1 cellular context compared by ENCODE assay signal in the genomic region with DNA sequence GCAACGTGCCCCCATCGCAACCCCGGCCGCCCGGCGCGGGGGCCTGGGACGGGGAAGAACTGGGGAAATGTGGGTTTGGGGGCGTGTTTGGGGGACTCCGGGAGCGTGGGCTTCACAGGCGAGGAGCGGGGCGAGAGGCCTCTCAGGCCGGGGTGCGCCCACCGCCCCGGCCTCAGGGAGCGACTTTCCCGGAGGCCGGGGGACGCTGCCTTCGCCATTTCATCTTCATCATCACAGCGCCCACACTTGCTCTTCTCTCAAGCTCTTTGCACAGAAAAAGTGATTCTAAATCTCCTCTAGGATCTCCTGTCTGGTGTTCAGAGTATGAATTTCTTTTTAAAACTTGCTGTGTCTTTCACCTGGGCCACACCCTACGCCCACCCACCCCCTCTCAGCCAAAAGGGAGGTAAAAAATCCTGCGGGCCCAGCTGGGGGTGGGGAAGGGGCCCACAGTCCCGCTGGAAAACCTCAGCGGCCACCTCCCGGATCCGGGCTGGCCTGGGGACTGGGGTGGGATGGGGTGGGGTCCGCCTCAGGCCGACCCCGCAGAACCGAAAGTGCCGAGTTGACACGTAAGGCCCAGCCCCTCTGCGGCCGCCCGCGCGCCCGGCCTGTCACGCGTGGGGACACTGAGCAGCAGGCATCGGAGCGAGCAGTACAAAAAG.
TF ChIP-seq lines count a peak whose summit lies in the region.

No MANE protein-coding gene starts in this region.

TF ChIP-seq in HepG2, 621 proteins besides CTCF, POLR2A, EP300 and RAD21 (continued from another document):
- TF ChIP-seq ARNT (IDR thresholded peaks at IDR 0.05), result no peak
- TF ChIP-seq SPEN (CRISPR knock-in tag; IDR thresholded peaks at IDR 0.05; ENCODE audit: low read depth), result no peak; the same call in 1 of the 2 replicates
- TF ChIP-seq ZNF274 (CRISPR knock-in tag; IDR thresholded peaks at IDR 0.05), result 0 out of 2 replicates have a peak, but pooled peaks have one; percentile 31
- TF ChIP-seq ZNF44 (CRISPR knock-in tag; IDR thresholded peaks at IDR 0.05), result no peak
- TF ChIP-seq, protein P1, sequence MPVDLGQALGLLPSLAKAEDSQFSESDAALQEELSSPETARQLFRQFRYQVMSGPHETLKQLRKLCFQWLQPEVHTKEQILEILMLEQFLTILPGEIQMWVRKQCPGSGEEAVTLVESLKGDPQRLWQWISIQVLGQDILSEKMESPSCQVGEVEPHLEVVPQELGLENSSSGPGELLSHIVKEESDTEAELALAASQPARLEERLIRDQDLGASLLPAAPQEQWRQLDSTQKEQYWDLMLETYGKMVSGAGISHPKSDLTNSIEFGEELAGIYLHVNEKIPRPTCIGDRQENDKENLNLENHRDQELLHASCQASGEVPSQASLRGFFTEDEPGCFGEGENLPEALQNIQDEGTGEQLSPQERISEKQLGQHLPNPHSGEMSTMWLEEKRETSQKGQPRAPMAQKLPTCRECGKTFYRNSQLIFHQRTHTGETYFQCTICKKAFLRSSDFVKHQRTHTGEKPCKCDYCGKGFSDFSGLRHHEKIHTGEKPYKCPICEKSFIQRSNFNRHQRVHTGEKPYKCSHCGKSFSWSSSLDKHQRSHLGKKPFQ (CRISPR knock-in tag; IDR thresholded peaks at IDR 0.05; ENCODE audit: insufficient replicate concordance), result peak; percentile 10
- TF ChIP-seq, protein P2, sequence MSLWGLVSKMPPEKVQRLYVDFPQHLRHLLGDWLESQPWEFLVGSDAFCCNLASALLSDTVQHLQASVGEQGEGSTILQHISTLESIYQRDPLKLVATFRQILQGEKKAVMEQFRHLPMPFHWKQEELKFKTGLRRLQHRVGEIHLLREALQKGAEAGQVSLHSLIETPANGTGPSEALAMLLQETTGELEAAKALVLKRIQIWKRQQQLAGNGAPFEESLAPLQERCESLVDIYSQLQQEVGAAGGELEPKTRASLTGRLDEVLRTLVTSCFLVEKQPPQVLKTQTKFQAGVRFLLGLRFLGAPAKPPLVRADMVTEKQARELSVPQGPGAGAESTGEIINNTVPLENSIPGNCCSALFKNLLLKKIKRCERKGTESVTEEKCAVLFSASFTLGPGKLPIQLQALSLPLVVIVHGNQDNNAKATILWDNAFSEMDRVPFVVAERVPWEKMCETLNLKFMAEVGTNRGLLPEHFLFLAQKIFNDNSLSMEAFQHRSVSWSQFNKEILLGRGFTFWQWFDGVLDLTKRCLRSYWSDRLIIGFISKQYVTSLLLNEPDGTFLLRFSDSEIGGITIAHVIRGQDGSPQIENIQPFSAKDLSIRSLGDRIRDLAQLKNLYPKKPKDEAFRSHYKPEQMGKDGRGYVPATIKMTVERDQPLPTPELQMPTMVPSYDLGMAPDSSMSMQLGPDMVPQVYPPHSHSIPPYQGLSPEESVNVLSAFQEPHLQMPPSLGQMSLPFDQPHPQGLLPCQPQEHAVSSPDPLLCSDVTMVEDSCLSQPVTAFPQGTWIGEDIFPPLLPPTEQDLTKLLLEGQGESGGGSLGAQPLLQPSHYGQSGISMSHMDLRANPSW (CRISPR knock-in tag; IDR thresholded peaks at IDR 0.05; ENCODE audit: borderline replicate concordance), result 0 out of 2 replicates have a peak, but pooled peaks have one; percentile 9
- TF ChIP-seq, protein P3, sequence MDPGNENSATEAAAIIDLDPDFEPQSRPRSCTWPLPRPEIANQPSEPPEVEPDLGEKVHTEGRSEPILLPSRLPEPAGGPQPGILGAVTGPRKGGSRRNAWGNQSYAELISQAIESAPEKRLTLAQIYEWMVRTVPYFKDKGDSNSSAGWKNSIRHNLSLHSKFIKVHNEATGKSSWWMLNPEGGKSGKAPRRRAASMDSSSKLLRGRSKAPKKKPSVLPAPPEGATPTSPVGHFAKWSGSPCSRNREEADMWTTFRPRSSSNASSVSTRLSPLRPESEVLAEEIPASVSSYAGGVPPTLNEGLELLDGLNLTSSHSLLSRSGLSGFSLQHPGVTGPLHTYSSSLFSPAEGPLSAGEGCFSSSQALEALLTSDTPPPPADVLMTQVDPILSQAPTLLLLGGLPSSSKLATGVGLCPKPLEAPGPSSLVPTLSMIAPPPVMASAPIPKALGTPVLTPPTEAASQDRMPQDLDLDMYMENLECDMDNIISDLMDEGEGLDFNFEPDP (CRISPR knock-in tag; conservative IDR thresholded peaks at IDR 0.05), result 0 out of 2 replicates have a peak, but pooled peaks have one; percentile 78
- no peak for TF ChIP-seq NKX3-1 (CRISPR knock-in tag; IDR thresholded peaks at IDR 0.05)
- TF ChIP-seq HNRNPUL1 (IDR thresholded peaks at IDR 0.05; ENCODE audit: low read depth, low read length), result no peak
- TF ChIP-seq ZNF572 (CRISPR knock-in tag; IDR thresholded peaks at IDR 0.05), result no peak
- TF ChIP-seq ZFY (CRISPR knock-in tag; IDR thresholded peaks at IDR 0.05), result no peak
- TF ChIP-seq, protein P4, sequence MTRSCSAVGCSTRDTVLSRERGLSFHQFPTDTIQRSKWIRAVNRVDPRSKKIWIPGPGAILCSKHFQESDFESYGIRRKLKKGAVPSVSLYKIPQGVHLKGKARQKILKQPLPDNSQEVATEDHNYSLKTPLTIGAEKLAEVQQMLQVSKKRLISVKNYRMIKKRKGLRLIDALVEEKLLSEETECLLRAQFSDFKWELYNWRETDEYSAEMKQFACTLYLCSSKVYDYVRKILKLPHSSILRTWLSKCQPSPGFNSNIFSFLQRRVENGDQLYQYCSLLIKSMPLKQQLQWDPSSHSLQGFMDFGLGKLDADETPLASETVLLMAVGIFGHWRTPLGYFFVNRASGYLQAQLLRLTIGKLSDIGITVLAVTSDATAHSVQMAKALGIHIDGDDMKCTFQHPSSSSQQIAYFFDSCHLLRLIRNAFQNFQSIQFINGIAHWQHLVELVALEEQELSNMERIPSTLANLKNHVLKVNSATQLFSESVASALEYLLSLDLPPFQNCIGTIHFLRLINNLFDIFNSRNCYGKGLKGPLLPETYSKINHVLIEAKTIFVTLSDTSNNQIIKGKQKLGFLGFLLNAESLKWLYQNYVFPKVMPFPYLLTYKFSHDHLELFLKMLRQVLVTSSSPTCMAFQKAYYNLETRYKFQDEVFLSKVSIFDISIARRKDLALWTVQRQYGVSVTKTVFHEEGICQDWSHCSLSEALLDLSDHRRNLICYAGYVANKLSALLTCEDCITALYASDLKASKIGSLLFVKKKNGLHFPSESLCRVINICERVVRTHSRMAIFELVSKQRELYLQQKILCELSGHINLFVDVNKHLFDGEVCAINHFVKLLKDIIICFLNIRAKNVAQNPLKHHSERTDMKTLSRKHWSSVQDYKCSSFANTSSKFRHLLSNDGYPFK (CRISPR knock-in tag; IDR thresholded peaks at IDR 0.05; ENCODE audit: borderline replicate concordance), result 0 out of 2 replicates have a peak, but pooled peaks have one; percentile 2
- no peak for TF ChIP-seq PHF5A (CRISPR knock-in tag; IDR thresholded peaks at IDR 0.05; ENCODE audit: low read depth, unreplicated experiment)
- no peak for TF ChIP-seq HOXA3 (CRISPR knock-in tag; IDR thresholded peaks at IDR 0.05)
- peak; percentile 12; the same call in 1 of the 2 replicates for TF ChIP-seq HOXA5 (CRISPR knock-in tag; IDR thresholded peaks at IDR 0.05)
- peak; percentile 31 for TF ChIP-seq SRSF1 (optimal IDR thresholded peaks at IDR 0.05; ENCODE audit: low read depth, low read length)
- TF ChIP-seq ZNF720 (CRISPR knock-in tag; IDR thresholded peaks at IDR 0.05), result no peak
- 0 out of 2 replicates have a peak, but pooled peaks have one; percentile 30 for TF ChIP-seq NFE2L1 (CRISPR knock-in tag; IDR thresholded peaks at IDR 0.05; ENCODE audit: borderline replicate concordance)
- 0 out of 2 replicates have a peak, but pooled peaks have one; percentile 76 for TF ChIP-seq ZNF337 (CRISPR knock-in tag; IDR thresholded peaks at IDR 0.05; ENCODE audit: borderline replicate concordance, low read depth)
- TF ChIP-seq, protein P5, sequence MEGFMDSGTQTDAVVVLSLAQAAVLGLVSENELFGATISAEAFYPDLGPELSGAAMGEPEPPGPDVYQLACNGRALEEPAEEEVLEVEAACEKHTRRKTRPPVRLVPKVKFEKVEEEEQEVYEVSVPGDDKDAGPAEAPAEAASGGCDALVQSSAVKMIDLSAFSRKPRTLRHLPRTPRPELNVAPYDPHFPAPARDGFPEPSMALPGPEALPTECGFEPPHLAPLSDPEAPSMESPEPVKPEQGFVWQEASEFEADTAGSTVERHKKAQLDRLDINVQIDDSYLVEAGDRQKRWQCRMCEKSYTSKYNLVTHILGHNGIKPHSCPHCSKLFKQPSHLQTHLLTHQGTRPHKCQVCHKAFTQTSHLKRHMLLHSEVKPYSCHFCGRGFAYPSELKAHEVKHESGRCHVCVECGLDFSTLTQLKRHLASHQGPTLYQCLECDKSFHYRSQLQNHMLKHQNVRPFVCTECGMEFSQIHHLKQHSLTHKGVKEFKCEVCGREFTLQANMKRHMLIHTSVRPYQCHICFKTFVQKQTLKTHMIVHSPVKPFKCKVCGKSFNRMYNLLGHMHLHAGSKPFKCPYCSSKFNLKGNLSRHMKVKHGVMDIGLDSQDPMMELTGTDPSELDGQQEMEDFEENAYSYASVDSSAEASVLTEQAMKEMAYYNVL (CRISPR knock-in tag; IDR thresholded peaks at IDR 0.05; ENCODE audit: borderline replicate concordance), result no peak
- TF ChIP-seq FIP1L1 (IDR thresholded peaks at IDR 0.05; ENCODE audit: borderline replicate concordance, insufficient read depth, low read depth, low read length), result 0 out of 2 replicates have a peak, but pooled peaks have one; percentile 48
- 0 out of 2 replicates have a peak, but pooled peaks have one; percentile 55 for TF ChIP-seq FOXC1 (CRISPR knock-in tag; IDR thresholded peaks at IDR 0.05; ENCODE audit: borderline replicate concordance)
- TF ChIP-seq, protein P6, sequence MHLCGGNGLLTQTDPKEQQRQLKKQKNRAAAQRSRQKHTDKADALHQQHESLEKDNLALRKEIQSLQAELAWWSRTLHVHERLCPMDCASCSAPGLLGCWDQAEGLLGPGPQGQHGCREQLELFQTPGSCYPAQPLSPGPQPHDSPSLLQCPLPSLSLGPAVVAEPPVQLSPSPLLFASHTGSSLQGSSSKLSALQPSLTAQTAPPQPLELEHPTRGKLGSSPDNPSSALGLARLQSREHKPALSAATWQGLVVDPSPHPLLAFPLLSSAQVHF (CRISPR knock-in tag; IDR thresholded peaks at IDR 0.05), result 0 out of 2 replicates have a peak, but pooled peaks have one; percentile 56
- no peak for TF ChIP-seq ZNF747 (CRISPR knock-in tag; IDR thresholded peaks at IDR 0.05; ENCODE audit: borderline replicate concordance)
- 0 out of 2 replicates have a peak, but pooled peaks have one; percentile 11 for TF ChIP-seq ZNF160 (CRISPR knock-in tag; IDR thresholded peaks at IDR 0.05)
- TF ChIP-seq ATM (IDR thresholded peaks at IDR 0.05; ENCODE audit: borderline replicate concordance), result no peak
- peak; percentile 49; the same call in 1 of the 2 replicates for TF ChIP-seq ZNF768 (CRISPR knock-in tag; IDR thresholded peaks at IDR 0.05)
- TF ChIP-seq, protein P7, sequence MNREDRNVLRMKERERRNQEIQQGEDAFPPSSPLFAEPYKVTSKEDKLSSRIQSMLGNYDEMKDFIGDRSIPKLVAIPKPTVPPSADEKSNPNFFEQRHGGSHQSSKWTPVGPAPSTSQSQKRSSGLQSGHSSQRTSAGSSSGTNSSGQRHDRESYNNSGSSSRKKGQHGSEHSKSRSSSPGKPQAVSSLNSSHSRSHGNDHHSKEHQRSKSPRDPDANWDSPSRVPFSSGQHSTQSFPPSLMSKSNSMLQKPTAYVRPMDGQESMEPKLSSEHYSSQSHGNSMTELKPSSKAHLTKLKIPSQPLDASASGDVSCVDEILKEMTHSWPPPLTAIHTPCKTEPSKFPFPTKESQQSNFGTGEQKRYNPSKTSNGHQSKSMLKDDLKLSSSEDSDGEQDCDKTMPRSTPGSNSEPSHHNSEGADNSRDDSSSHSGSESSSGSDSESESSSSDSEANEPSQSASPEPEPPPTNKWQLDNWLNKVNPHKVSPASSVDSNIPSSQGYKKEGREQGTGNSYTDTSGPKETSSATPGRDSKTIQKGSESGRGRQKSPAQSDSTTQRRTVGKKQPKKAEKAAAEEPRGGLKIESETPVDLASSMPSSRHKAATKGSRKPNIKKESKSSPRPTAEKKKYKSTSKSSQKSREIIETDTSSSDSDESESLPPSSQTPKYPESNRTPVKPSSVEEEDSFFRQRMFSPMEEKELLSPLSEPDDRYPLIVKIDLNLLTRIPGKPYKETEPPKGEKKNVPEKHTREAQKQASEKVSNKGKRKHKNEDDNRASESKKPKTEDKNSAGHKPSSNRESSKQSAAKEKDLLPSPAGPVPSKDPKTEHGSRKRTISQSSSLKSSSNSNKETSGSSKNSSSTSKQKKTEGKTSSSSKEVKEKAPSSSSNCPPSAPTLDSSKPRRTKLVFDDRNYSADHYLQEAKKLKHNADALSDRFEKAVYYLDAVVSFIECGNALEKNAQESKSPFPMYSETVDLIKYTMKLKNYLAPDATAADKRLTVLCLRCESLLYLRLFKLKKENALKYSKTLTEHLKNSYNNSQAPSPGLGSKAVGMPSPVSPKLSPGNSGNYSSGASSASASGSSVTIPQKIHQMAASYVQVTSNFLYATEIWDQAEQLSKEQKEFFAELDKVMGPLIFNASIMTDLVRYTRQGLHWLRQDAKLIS (CRISPR knock-in tag; IDR thresholded peaks at IDR 0.05), result peak; percentile 10; the same call in 1 of the 2 replicates
